8 cellular contexts compared by ENCODE assay signal in the genomic region with DNA sequence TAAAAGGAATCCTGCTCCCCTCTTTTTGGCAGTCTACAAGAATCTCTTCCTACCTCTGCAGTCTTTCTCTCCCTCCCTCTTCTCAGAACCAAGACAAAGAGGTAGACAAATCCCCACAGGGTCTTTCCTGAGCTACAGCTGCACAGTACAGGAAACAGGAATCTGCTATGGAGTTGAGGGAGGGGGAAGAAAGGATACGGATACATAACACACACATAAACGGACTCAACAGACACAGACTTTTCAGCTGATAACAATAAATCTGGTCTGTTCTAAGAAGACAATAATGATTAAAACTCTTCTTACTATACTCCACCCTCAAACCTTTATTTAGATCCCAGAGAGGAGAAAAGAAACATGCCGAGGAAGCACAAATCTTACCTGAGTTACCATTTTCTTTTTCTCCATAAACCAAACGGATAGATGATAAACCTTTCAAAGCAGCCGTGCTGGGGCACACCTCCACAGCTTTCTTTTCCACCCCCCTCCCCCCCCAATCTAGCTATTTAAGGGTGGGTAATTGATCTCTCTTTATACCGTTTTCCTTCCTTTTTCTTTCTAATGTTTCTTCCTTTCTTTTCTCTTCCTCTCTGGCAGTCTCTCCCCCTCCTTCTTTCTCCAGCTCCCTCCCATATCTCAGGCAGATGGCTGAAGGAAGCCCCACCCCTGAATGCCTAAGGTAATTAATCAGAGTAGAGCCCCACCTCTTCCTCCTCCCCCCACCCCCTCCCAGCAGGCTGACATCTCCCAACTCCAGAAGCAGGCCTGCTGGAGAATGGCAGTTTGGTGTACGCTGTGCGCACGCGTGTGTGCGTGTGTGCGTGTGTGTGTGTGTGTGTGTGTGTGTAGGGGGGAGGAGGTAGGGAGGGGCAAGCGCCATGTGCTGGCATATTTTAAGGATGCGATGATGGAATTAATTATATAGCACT.
DNase-seq lines count a peak whose midpoint lies in the region; ATAC-seq and TF ChIP-seq lines count a peak whose summit lies in the region.

No MANE protein-coding gene starts in this region.

- TF ChIP-seq CTCF in DOHH2 (IDR thresholded peaks at IDR 0.05; ENCODE audit: low read depth, low read length, poor library complexity, severe bottlenecking) (no peak), fibroblast of mammary gland (conservative IDR thresholded peaks at IDR 0.05; ENCODE audit: control insufficient read depth, insufficient read depth, low read depth, low read length) (no peak), GM13977 (IDR thresholded peaks at IDR 0.05; ENCODE audit: extremely low read depth, insufficient read depth, missing control alignments) (no peak), natural killer cell (IDR thresholded peaks at IDR 0.05) (no peak)

- in situ Hi-C loops in GM13977 (cut with MboI; ENCODE audit: low pct_unique_long_range_greater_than_20kb, low sequenced_read_pairs, unreplicated experiment) = no loop called here

- H3K36me3 ChIP-seq in DOHH2 (ENCODE audit: control insufficient read depth, low read length) (0 out of 2 replicates have a peak, but pooled peaks cover 3% of the 10 kb centered on the region), muscle layer of colon (ENCODE audit: insufficient read depth, low read length) (no peaks in the 10 kb centered on the region)

- H3K4me1 ChIP-seq in DOHH2 (ENCODE audit: control insufficient read depth, low read length) (peaks cover 81% of the 10 kb centered on the region), muscle layer of colon (ENCODE audit: insufficient read depth, low read length) (peaks cover 42% of the 10 kb centered on the region)

- no peak for ATAC-seq in natural killer cell
- ATAC-seq in GM19467 (IDR thresholded peaks at IDR 0.05; ENCODE audit: unreplicated experiment) = no peak

- H3K9ac ChIP-seq in muscle layer of colon (ENCODE audit: low read length) = peak overlapping the region; percentile 55

- H3K27ac ChIP-seq in DOHH2 (ENCODE audit: low read depth, low read length) = no peak overlapping the region
- H3K27ac ChIP-seq in muscle layer of colon (ENCODE audit: low read depth, low read length) = peak overlapping the region; percentile 38

- intact Hi-C loops in natural killer cell (cut with micrococcal nuclease) = no loop called here

- no peaks in the 10 kb centered on the region for H3K9me3 Mint-ChIP-seq in natural killer cell

- no peaks in the 10 kb centered on the region for H3F3A ChIP-seq in DOHH2 (ENCODE audit: control insufficient read depth, insufficient read depth)

- no peaks in the 10 kb centered on the region for H3K9me3 ChIP-seq in DOHH2 (ENCODE audit: control insufficient read depth, insufficient read depth, low read length)
- H3K9me3 ChIP-seq in muscle layer of colon (ENCODE audit: low read length) = no peaks in the 10 kb centered on the region

- no peak overlapping the region for H3K4me3 Mint-ChIP-seq in natural killer cell

- peak overlapping the region; percentile 4; the same call in 1 of the 2 replicates for H3K4me3 ChIP-seq in DOHH2 (ENCODE audit: low read length)
- peak overlapping the region; percentile 86 for H3K4me3 ChIP-seq in fibroblast of mammary gland (ENCODE audit: control insufficient read depth, low read depth, low read length)
- H3K4me3 ChIP-seq in muscle layer of colon (ENCODE audit: low read depth in 1 of 2, low read length in 2 of 2) = peak overlapping the region in 1 of 2 donors; percentile 47

- H3K4me2 ChIP-seq in DOHH2 (ENCODE audit: low read length) = peak overlapping the region; percentile 27

- H3K27me3 ChIP-seq in DOHH2 (ENCODE audit: control insufficient read depth, low read length) (no peaks in the 10 kb centered on the region), muscle layer of colon (ENCODE audit: control insufficient read depth in 1 of 2, insufficient read depth in 2 of 2, low read length in 2 of 2) (no peaks in the 10 kb centered on the region)

- H3K4me1 Mint-ChIP-seq in natural killer cell = peaks cover 4 to 5% of the 10 kb centered on the region in 2 donors

- H4K20me1 ChIP-seq in DOHH2 (ENCODE audit: control insufficient read depth, insufficient read depth, low read depth, low read length) = no peaks in the 10 kb centered on the region

- H3K36me3 Mint-ChIP-seq in natural killer cell = no peaks in the 10 kb centered on the region

- H3K27me3 Mint-ChIP-seq in natural killer cell (ENCODE audit: low read depth in 2 of 2) = peaks cover 15 to 33% of the 10 kb centered on the region in 2 donors

- DNase-seq in NCI-H1417 treated with DMSO at 0.1 percent for 48 hours (lab: John Stamatoyannopoulos, UW) = peak; percentile 54
- DNase-seq in SW480 (ENCODE audit: low spot score) = peak; percentile 96
- DNase-seq in fibroblast of mammary gland (ENCODE audit: low read depth) = peak; percentile 98
- no peak for DNase-seq in GM13977 (ENCODE audit: low spot score)
- DNase-seq in natural killer cell = no peak

- H3K9me2 ChIP-seq in DOHH2 (replicated peaks; ENCODE audit: control insufficient read depth, low read length) = no peaks in the 10 kb centered on the region

- no peak overlapping the region for H3K27ac Mint-ChIP-seq in natural killer cell

- peaks cover 88% of the 10 kb centered on the region for H3K79me2 ChIP-seq in DOHH2 (ENCODE audit: control insufficient read depth, low read length)

Comparison
In these comparisons a context has a peak if more than half of its experiments do, and no peak if none do; other contexts are left out.
1. DNase-seq: peak in NCI-H1417 treated with DMSO at 0.1 percent for 48 hours (single experiment), SW480 (single experiment) and fibroblast of mammary gland (single experiment); none in GM13977 (single experiment) and natural killer cell (single experiment).